In the genomic region with DNA sequence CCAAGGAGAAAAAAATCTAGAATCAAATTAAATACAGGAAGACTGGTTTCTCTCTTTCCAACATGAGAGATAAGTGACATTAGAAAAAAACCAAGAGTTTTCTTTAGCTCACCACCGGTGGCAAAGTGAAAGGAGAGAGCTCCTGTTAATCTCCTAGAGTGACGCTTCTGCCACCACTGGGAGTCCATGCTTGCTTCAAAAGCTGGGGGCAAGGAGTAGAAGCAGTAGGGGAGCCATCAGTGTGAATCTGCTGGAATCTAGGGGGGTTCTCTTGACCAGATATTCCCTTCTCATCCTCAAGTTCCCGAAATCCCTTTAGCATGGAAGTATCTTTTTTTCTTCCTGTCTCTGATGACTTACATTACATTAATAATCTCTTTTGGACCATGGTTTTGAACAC, we compare ENCODE assay signal across 1 cellular context.
TF ChIP-seq lines count a peak whose summit lies in the region.

No MANE protein-coding gene starts in this region.

TF ChIP-seq in HepG2, 621 proteins besides CTCF, POLR2A, EP300 and RAD21:
- TF ChIP-seq SOX6 (IDR thresholded peaks at IDR 0.05) (no peak), SOX6 (CRISPR knock-in tag; IDR thresholded peaks at IDR 0.05) (no peak), ZKSCAN8 (CRISPR knock-in tag; IDR thresholded peaks at IDR 0.05; ENCODE audit: borderline replicate concordance) (no peak), TARDBP (CRISPR knock-in tag; IDR thresholded peaks at IDR 0.05) (no peak), TERF1 (CRISPR knock-in tag; IDR thresholded peaks at IDR 0.05) (no peak), NFYB (CRISPR knock-in tag; IDR thresholded peaks at IDR 0.05) (no peak), SP2 (CRISPR knock-in tag; IDR thresholded peaks at IDR 0.05) (no peak), ZNF607 (CRISPR knock-in tag; IDR thresholded peaks at IDR 0.05; ENCODE audit: borderline replicate concordance) (no peak), ZFP1 (CRISPR knock-in tag; IDR thresholded peaks at IDR 0.05) (no peak), KAT2B (IDR thresholded peaks at IDR 0.05; ENCODE audit: borderline replicate concordance, low read depth, low read length) (no peak), HOMEZ (CRISPR knock-in tag; IDR thresholded peaks at IDR 0.05; ENCODE audit: low read depth) (no peak), GPBP1L1 (CRISPR knock-in tag; IDR thresholded peaks at IDR 0.05) (no peak), MYC (CRISPR knock-in tag; IDR thresholded peaks at IDR 0.05; ENCODE audit: borderline replicate concordance) (no peak), NFKBIZ (CRISPR knock-in tag; IDR thresholded peaks at IDR 0.05) (no peak), TAF15 (IDR thresholded peaks at IDR 0.05; ENCODE audit: low read depth, low read length, poor library complexity, severe bottlenecking) (no peak), FLYWCH1 (CRISPR knock-in tag; IDR thresholded peaks at IDR 0.05) (no peak), ZNF564 (CRISPR knock-in tag; IDR thresholded peaks at IDR 0.05) (no peak), PPARG (CRISPR knock-in tag; conservative IDR thresholded peaks at IDR 0.05) (no peak), JUNB (CRISPR knock-in tag; IDR thresholded peaks at IDR 0.05; ENCODE audit: borderline replicate concordance) (no peak)
- TF ChIP-seq, protein P1, sequence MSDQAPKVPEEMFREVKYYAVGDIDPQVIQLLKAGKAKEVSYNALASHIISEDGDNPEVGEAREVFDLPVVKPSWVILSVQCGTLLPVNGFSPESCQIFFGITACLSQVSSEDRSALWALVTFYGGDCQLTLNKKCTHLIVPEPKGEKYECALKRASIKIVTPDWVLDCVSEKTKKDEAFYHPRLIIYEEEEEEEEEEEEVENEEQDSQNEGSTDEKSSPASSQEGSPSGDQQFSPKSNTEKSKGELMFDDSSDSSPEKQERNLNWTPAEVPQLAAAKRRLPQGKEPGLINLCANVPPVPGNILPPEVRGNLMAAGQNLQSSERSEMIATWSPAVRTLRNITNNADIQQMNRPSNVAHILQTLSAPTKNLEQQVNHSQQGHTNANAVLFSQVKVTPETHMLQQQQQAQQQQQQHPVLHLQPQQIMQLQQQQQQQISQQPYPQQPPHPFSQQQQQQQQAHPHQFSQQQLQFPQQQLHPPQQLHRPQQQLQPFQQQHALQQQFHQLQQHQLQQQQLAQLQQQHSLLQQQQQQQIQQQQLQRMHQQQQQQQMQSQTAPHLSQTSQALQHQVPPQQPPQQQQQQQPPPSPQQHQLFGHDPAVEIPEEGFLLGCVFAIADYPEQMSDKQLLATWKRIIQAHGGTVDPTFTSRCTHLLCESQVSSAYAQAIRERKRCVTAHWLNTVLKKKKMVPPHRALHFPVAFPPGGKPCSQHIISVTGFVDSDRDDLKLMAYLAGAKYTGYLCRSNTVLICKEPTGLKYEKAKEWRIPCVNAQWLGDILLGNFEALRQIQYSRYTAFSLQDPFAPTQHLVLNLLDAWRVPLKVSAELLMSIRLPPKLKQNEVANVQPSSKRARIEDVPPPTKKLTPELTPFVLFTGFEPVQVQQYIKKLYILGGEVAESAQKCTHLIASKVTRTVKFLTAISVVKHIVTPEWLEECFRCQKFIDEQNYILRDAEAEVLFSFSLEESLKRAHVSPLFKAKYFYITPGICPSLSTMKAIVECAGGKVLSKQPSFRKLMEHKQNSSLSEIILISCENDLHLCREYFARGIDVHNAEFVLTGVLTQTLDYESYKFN (CRISPR knock-in tag; conservative IDR thresholded peaks at IDR 0.05) = no peak
- TF ChIP-seq, protein P2, sequence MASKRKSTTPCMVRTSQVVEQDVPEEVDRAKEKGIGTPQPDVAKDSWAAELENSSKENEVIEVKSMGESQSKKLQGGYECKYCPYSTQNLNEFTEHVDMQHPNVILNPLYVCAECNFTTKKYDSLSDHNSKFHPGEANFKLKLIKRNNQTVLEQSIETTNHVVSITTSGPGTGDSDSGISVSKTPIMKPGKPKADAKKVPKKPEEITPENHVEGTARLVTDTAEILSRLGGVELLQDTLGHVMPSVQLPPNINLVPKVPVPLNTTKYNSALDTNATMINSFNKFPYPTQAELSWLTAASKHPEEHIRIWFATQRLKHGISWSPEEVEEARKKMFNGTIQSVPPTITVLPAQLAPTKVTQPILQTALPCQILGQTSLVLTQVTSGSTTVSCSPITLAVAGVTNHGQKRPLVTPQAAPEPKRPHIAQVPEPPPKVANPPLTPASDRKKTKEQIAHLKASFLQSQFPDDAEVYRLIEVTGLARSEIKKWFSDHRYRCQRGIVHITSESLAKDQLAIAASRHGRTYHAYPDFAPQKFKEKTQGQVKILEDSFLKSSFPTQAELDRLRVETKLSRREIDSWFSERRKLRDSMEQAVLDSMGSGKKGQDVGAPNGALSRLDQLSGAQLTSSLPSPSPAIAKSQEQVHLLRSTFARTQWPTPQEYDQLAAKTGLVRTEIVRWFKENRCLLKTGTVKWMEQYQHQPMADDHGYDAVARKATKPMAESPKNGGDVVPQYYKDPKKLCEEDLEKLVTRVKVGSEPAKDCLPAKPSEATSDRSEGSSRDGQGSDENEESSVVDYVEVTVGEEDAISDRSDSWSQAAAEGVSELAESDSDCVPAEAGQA (IDR thresholded peaks at IDR 0.05; ENCODE audit: low read depth) = no peak
- TF ChIP-seq, protein P2 (CRISPR knock-in tag; IDR thresholded peaks at IDR 0.05; ENCODE audit: borderline replicate concordance) = no peak
